8 cellular contexts compared by ENCODE assay signal in the genomic region with DNA sequence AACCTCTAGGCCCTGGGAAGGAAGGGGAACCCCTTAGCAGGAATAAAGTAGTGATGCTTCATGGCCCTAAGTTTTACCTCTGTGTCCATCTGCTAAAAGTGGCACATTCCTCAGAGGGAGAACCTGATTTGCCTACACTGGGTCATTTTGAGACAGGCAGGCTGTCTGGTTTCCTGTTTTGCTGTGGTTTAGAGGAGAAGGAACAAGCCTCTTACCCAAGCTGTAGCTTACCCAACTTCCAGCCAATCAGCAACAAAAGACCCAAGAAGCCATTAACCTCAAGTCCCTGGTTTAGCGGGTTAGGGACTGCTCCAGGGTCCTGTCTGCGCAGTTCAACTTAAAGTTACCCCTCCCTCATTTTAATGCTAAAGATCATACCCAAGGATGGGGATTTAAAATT.
DNase-seq lines count a peak whose midpoint lies in the region; ATAC-seq, FAIRE-seq and TF ChIP-seq lines count a peak whose summit lies in the region.

No MANE protein-coding gene starts in this region.

- TF ChIP-seq CTCF in CD4-positive, alpha-beta T cell (IDR thresholded peaks at IDR 0.05): no peak
- TF ChIP-seq CTCF in body of pancreas (IDR thresholded peaks at IDR 0.05): no peak
- no peak for TF ChIP-seq CTCF in esophagus muscularis mucosa (IDR thresholded peaks at IDR 0.05)

- 60 to 93% methylated on average over 2 of the region's 2 CpGs for WGBS in body of pancreas, 2 donors
- 56 to 84% (median 78%) methylated on average over 2 of the region's 2 CpGs for WGBS in small intestine, 3 donors
- WGBS in esophagus muscularis mucosa: 76% methylated on average over 2 of the region's 2 CpGs

- ATAC-seq in CD4-positive, alpha-beta T cell (ENCODE audit: poor library complexity): peak; percentile 60
- peak; percentile 92 for ATAC-seq in GM19452 (IDR thresholded peaks at IDR 0.05; ENCODE audit: unreplicated experiment)
- ATAC-seq in HG03378 (IDR thresholded peaks at IDR 0.05; ENCODE audit: unreplicated experiment): peak; percentile 90
- peak; percentile 21 for ATAC-seq in body of pancreas

- H3K4me1 Mint-ChIP-seq in CD4-positive, alpha-beta T cell (ENCODE audit: low read depth): no peaks in the 10 kb centered on the region

- peaks cover 6% of the 10 kb centered on the region for H3K9me3 Mint-ChIP-seq in CD4-positive, alpha-beta T cell

- H3K27ac ChIP-seq in CD4-positive, alpha-beta T cell (ENCODE audit: low read depth, low read length): no peak overlapping the region
- H3K27ac ChIP-seq in body of pancreas: peak overlapping the region in 1 of 4 donors; percentile 69
- H3K27ac ChIP-seq in small intestine (ENCODE audit: low read depth in 1 of 2, low read length in 1 of 2): peak overlapping the region in 1 of 2 donors; percentile 90
- no peak overlapping the region for H3K27ac ChIP-seq in esophagus muscularis mucosa (replicated peaks in 1 of 4)

- H3K27me3 ChIP-seq in CD4-positive, alpha-beta T cell (ENCODE audit: control insufficient read depth, insufficient read depth, low read length): no peaks in the 10 kb centered on the region
- H3K27me3 ChIP-seq in body of pancreas (no peaks in the 10 kb centered on the region), small intestine (ENCODE audit: control insufficient read depth in 2 of 2, insufficient read depth in 2 of 2, low read length in 2 of 2) (no peaks in the 10 kb centered on the region), esophagus muscularis mucosa (no peaks in the 10 kb centered on the region)

- H3K27me3 Mint-ChIP-seq in CD4-positive, alpha-beta T cell: no peaks in the 10 kb centered on the region

- no peaks in the 10 kb centered on the region for H3K36me3 ChIP-seq in body of pancreas (replicated peaks in 1 of 2; ENCODE audit: insufficient read depth in 1 of 2, low read depth in 2 of 2)
- H3K36me3 ChIP-seq in small intestine (ENCODE audit: control insufficient read depth in 2 of 2, insufficient read depth in 2 of 2, low read length in 2 of 2): no peaks in the 10 kb centered on the region
- no peaks in the 10 kb centered on the region for H3K36me3 ChIP-seq in esophagus muscularis mucosa

- POLR2A ChIA-PET in CD4-positive, alpha-beta T cell (lab: Charles Lee): no interaction called here

- no peak overlapping the region for H3K4me3 ChIP-seq in body of pancreas
- H3K4me3 ChIP-seq in small intestine (ENCODE audit: low read depth in 1 of 2, low read length in 2 of 2): no peak overlapping the region
- no peak overlapping the region for H3K4me3 ChIP-seq in esophagus muscularis mucosa

- intact Hi-C loops in CD4-positive, alpha-beta T cell (cut with DNase I, micrococcal nuclease): no loop called here
- intact Hi-C loops in body of pancreas (cut with DNase I) (no loop called here), esophagus muscularis mucosa (cut with DNase I) (no loop called here)

- peak overlapping the region; percentile 40 for H3K27ac Mint-ChIP-seq in CD4-positive, alpha-beta T cell

- no peak for DNase-seq in CD4-positive, alpha-beta T cell
- DNase-seq in body of pancreas (peak in 1 of 4 donors; percentile 58), small intestine (peak; percentile 8), esophagus muscularis mucosa (ENCODE audit: extremely low spot score) (no peak), SK-N-DZ (ENCODE audit: low spot score) (no peak), AG08395 (ENCODE audit: low spot score) (no peak)

- no peaks in the 10 kb centered on the region for H3K4me1 ChIP-seq in body of pancreas
- peaks cover 2 to 9% of the 10 kb centered on the region in 2 donors for H3K4me1 ChIP-seq in small intestine (ENCODE audit: control insufficient read depth in 2 of 2, insufficient read depth in 1 of 2, low read depth in 1 of 2, low read length in 1 of 2)
- H3K4me1 ChIP-seq in esophagus muscularis mucosa: no peaks in the 10 kb centered on the region

- FAIRE-seq in small intestine (lab: Jason Lieb, UNC): no peak

- no peaks in the 10 kb centered on the region for H3K36me3 Mint-ChIP-seq in CD4-positive, alpha-beta T cell (ENCODE audit: low read depth)

- no peaks in the 10 kb centered on the region for H3K9me3 ChIP-seq in CD4-positive, alpha-beta T cell (ENCODE audit: control insufficient read depth, low read length)
- no peaks in the 10 kb centered on the region for H3K9me3 ChIP-seq in body of pancreas
- no peaks in the 10 kb centered on the region for H3K9me3 ChIP-seq in small intestine (ENCODE audit: control insufficient read depth, low read depth)
- H3K9me3 ChIP-seq in esophagus muscularis mucosa: no peaks in the 10 kb centered on the region

- no peak for TF ChIP-seq POLR2A in body of pancreas (IDR thresholded peaks at IDR 0.05)
- no peak for TF ChIP-seq POLR2A in esophagus muscularis mucosa (IDR thresholded peaks at IDR 0.05; ENCODE audit: low read depth)

- TF ChIP-seq EP300 in esophagus muscularis mucosa (IDR thresholded peaks at IDR 0.05): no peak

- CTCF ChIA-PET in CD4-positive, alpha-beta T cell (lab: Charles Lee): no interaction called here

- H3K4me3 Mint-ChIP-seq in CD4-positive, alpha-beta T cell: no peak overlapping the region

Comparison
In these comparisons a context has a peak if more than half of its experiments do, and no peak if none do; other contexts are left out.
1. ATAC-seq: peak in every context shown above with its lines; median percentile 92 in GM19452; 90 in HG03378; 60 in CD4-positive, alpha-beta T cell; 21 in body of pancreas.